21 cellular contexts compared by ENCODE assay signal in genomic region chr7:47277321-47277781, GRCh38.
"Had no signal": no experiment of that assay in that cellular context is flagged by ENCODE, and none has a peak within 500 bp of the region (broad histone marks: within the 10 kb centered on the region; RNA-seq: fewer than 3 reads in every experiment).

No MANE protein-coding gene starts in this region.

- H3K4me3 Mint-ChIP-seq: endodermal cell; naive thymus-derived CD8-positive, alpha-beta T cell; stimulated activated effector memory CD8-positive, alpha-beta T cell treated with anti-CD3 and anti-CD28 coated beads, Interleukin-12 subunit alpha, Interleukin-12 subunit beta, amount 100 ng/mL, for 72 hours; stimulated activated naive CD8-positive, alpha-beta T cell treated with anti-CD3 and anti-CD28 coated beads, Interleukin-15, Interleukin-2, amounts not matched to agents 100 ng/mL and 50 ng/mL, for 24 hours had no signal

- H3K4me1 ChIP-seq: prostate gland, tibial artery, upper lobe of left lung, vagina had no signal

- H3K9me3 Mint-ChIP-seq: endodermal cell; naive thymus-derived CD8-positive, alpha-beta T cell; stimulated activated naive CD8-positive, alpha-beta T cell treated with anti-CD3 and anti-CD28 coated beads, Interleukin-15, Interleukin-2, amounts not matched to agents 100 ng/mL and 50 ng/mL, for 24 hours had no signal

- H3K27me3 ChIP-seq: heart left ventricle, ovary, tibial artery, upper lobe of left lung, vagina had no signal

- FAIRE-seq: endothelial cell of umbilical vein, frontal cortex had no signal

- H3K36me3 ChIP-seq: ovary, prostate gland had no signal

- H3K36me3 Mint-ChIP-seq: naive thymus-derived CD8-positive, alpha-beta T cell; stimulated activated effector memory CD8-positive, alpha-beta T cell treated with anti-CD3 and anti-CD28 coated beads, Interleukin-12 subunit alpha, Interleukin-12 subunit beta, amount 100 ng/mL, for 72 hours had no signal

- H3K9me3 ChIP-seq: heart left ventricle, mucosa of descending colon, ovary, prostate gland, tibial artery, upper lobe of left lung, vagina had no signal

- ATAC-seq: heart left ventricle; mucosa of descending colon; naive thymus-derived CD8-positive, alpha-beta T cell; stimulated activated effector memory CD8-positive, alpha-beta T cell treated with anti-CD3 and anti-CD28 coated beads, Interleukin-12 subunit alpha, Interleukin-12 subunit beta, amount 100 ng/mL, for 72 hours had no signal

- H3K4me1 Mint-ChIP-seq: endodermal cell; naive thymus-derived CD8-positive, alpha-beta T cell; stimulated activated effector memory CD8-positive, alpha-beta T cell treated with anti-CD3 and anti-CD28 coated beads, Interleukin-12 subunit alpha, Interleukin-12 subunit beta, amount 100 ng/mL, for 72 hours had no signal

- DNase-seq: effector CD4-positive, alpha-beta T cell; endodermal cell; hippocampal formation; kidney glomerular epithelial cell; mucosa of descending colon; naive thymus-derived CD8-positive, alpha-beta T cell; nucleus accumbens; ovary; retina; stimulated activated CD4-positive, alpha-beta T cell treated with anti-CD3 and anti-CD28 coated beads, Interleukin-4, amount 100 ng/mL, for 1 hour; stimulated activated CD8-positive, alpha-beta memory T cell treated with anti-CD3 and anti-CD28 coated beads, Interleukin-4, amount 100 ng/mL, for 48 hours; tibial artery had no signal

- H3K27ac Mint-ChIP-seq: endodermal cell; naive thymus-derived CD8-positive, alpha-beta T cell; stimulated activated effector memory CD8-positive, alpha-beta T cell treated with anti-CD3 and anti-CD28 coated beads, Interleukin-12 subunit alpha, Interleukin-12 subunit beta, amount 100 ng/mL, for 72 hours; stimulated activated naive CD8-positive, alpha-beta T cell treated with anti-CD3 and anti-CD28 coated beads, Interleukin-15, Interleukin-2, amounts not matched to agents 100 ng/mL and 50 ng/mL, for 24 hours had no signal

- H3K4me3 ChIP-seq: coronary artery, heart left ventricle, mucosa of descending colon, ovary, prostate gland, tibial artery, upper lobe of left lung, vagina had no signal

- H3K27ac ChIP-seq: coronary artery, heart left ventricle, ovary, prostate gland, tibial artery, upper lobe of left lung, vagina had no signal
